9 cellular contexts compared by ENCODE assay signal in the genomic region with DNA sequence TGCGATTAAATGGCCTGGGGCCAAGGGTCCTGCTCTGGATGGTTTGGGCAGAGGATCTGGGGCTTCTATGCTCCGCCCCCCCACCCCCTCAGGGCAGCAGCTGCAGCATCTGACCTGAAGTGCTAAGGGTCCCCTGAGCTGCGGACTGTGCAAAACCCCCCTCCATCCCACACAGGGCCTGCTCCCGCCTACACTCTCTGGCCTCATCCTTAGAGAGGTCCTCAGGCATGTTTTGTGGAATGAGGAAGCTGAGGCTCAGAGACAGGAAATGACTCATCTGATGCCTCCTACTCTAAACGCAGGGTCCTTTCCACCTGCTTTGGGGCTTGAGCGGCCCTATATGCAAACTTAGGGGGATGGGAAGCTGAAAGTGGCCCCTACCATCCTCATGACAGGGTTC.
DNase-seq lines count a peak whose midpoint lies in the region; ATAC-seq and TF ChIP-seq lines count a peak whose summit lies in the region.
"Had no signal": no experiment of that assay in that cellular context is flagged by ENCODE, and none has a peak within 500 bp of the region (broad histone marks: within the 10 kb centered on the region; RNA-seq: fewer than 3 reads in every experiment).

No MANE protein-coding gene starts in this region.

- H3K4me1 Mint-ChIP-seq in stimulated activated naive CD8-positive, alpha-beta T cell treated with anti-CD3 and anti-CD28 coated beads, Interleukin-15, amount 100 ng/mL, for 72 hours: peaks cover 24% of the 10 kb centered on the region

- no peaks in the 10 kb centered on the region for H3K9me3 Mint-ChIP-seq in stimulated activated naive CD8-positive, alpha-beta T cell treated with anti-CD3 and anti-CD28 coated beads, Interleukin-15, amount 100 ng/mL, for 72 hours
- H3K9me3 Mint-ChIP-seq: natural killer cell treated with Interleukin-12 subunit alpha and Interleukin-12 subunit beta and Interleukin-15 and Interleukin-18, amount 100 ng/mL, for 72 hours had no signal

- ATAC-seq in GM19397 (IDR thresholded peaks at IDR 0.05; ENCODE audit: unreplicated experiment): peak; percentile 75
- peak; percentile 79 for ATAC-seq in HG03196 (IDR thresholded peaks at IDR 0.05; ENCODE audit: unreplicated experiment)
- peak; percentile 65 for ATAC-seq in stimulated activated naive CD8-positive, alpha-beta T cell treated with anti-CD3 and anti-CD28 coated beads, Interleukin-15, amount 100 ng/mL, for 72 hours

- peak overlapping the region in 1 of 2 donors; percentile 11 for H3K4me3 Mint-ChIP-seq in stimulated activated naive CD8-positive, alpha-beta T cell treated with anti-CD3 and anti-CD28 coated beads, Interleukin-15, amount 100 ng/mL, for 72 hours
- H3K4me3 Mint-ChIP-seq: natural killer cell treated with Interleukin-12 subunit alpha and Interleukin-12 subunit beta and Interleukin-15 and Interleukin-18, amount 100 ng/mL, for 72 hours had no signal

- no peak for TF ChIP-seq CTCF in foreskin fibroblast (IDR thresholded peaks at IDR 0.05; ENCODE audit: low read depth, low read length)
- TF ChIP-seq CTCF in coronary artery (IDR thresholded peaks at IDR 0.05): no peak

- H3K27ac ChIP-seq in coronary artery: no peak overlapping the region

- no peaks in the 10 kb centered on the region for H3K27me3 Mint-ChIP-seq in stimulated activated naive CD8-positive, alpha-beta T cell treated with anti-CD3 and anti-CD28 coated beads, Interleukin-15, amount 100 ng/mL, for 72 hours

- H3K4me3 ChIP-seq in foreskin fibroblast (ENCODE audit: low read depth in 1 of 2, low read length in 2 of 2) (no peak overlapping the region), coronary artery (no peak overlapping the region)

- peak overlapping the region in 1 of 2 donors; percentile 8 for H3K27ac Mint-ChIP-seq in stimulated activated naive CD8-positive, alpha-beta T cell treated with anti-CD3 and anti-CD28 coated beads, Interleukin-15, amount 100 ng/mL, for 72 hours
- H3K27ac Mint-ChIP-seq: natural killer cell treated with Interleukin-12 subunit alpha and Interleukin-12 subunit beta and Interleukin-15 and Interleukin-18, amount 100 ng/mL, for 72 hours had no signal

- DNase-seq in EH (ENCODE audit: low read depth): peak; percentile 86
- peak; percentile 53 for DNase-seq in SIG-M5 (lab: John Stamatoyannopoulos, UW)
- peak; percentile 43 to 68 for DNase-seq in foreskin fibroblast
- DNase-seq in stimulated activated naive CD8-positive, alpha-beta T cell treated with anti-CD3 and anti-CD28 coated beads, Interleukin-15, amount 100 ng/mL, for 72 hours: peak in 1 of 2 donors; percentile 26
- DNase-seq in NCI-H187 (lab: John Stamatoyannopoulos, UW): no peak
- DNase-seq in coronary artery (ENCODE audit: low spot score): no peak

Comparison
In these comparisons a context has a peak if more than half of its experiments do, and no peak if none do; other contexts are left out.
1. DNase-seq: peak in EH (single experiment), SIG-M5 (single experiment) and foreskin fibroblast (2 of 2); none in NCI-H187 (0 of 2) and coronary artery (single experiment).
2. Peak in every context shown above with its lines, with median percentiles within 50 percentile points of each other: ATAC-seq.